Comparison of ENCODE assay signal across 22 cellular contexts in the genomic region with DNA sequence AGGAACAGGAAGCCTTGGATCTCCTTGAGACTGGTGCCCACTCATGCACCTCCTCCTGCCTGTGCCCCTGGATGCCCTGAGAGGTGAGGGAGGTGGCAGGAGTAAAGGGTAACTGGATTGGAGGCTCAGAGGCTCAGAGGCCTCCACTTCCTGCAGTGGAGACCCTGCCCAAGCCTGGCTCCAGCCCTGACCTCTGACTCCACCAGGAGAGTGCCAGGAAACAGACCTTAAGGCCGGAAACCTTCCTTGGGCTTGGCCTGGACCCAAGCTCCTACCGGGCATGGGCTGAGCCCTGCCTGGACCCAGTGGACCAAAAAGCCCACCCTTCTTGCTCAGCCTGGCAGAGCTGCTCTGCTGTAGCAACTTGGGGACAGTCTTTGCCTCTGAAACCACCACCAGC. TPM values are rescaled to one million over a fixed set of nuclear protein-coding genes. Genes with fewer than 3 reads are reported as not detected.
DNase-seq lines count a peak whose midpoint lies in the region; ATAC-seq, FAIRE-seq and TF ChIP-seq lines count a peak whose summit lies in the region.
"Had no signal": no experiment of that assay in that cellular context is flagged by ENCODE, and none has a peak within 500 bp of the region (broad histone marks: within the 10 kb centered on the region; RNA-seq: fewer than 3 reads in every experiment).

No MANE protein-coding gene starts in this region.

- no peaks in the 10 kb centered on the region for H3K36me3 ChIP-seq in endothelial cell of umbilical vein (ENCODE audit: control insufficient read depth in 2 of 2, extremely low read depth in 1 of 2, insufficient read depth in 2 of 2, low read length in 2 of 2)
- H3K36me3 ChIP-seq in transverse colon, result no peaks in the 10 kb centered on the region

- TF ChIP-seq CTCF in endothelial cell of umbilical vein (IDR thresholded peaks at IDR 0.05; ENCODE audit: extremely low read depth in 1 of 2, insufficient read depth in 1 of 2, low read depth in 1 of 2, low read length in 2 of 2), result no peak
- no peak for TF ChIP-seq CTCF in transverse colon (IDR thresholded peaks at IDR 0.05)

- dilution Hi-C loops in endothelial cell of umbilical vein (cut with MboI; ENCODE audit: extremely low pct_ligation_motif_present, low sequenced_read_pairs), result no loop called here

- no peaks in the 10 kb centered on the region for H3K9me3 Mint-ChIP-seq in naive thymus-derived CD8-positive, alpha-beta T cell
- H3K9me3 Mint-ChIP-seq: IgD-negative memory B cell had no signal

- no peak overlapping the region for H3K4me3 Mint-ChIP-seq in naive thymus-derived CD8-positive, alpha-beta T cell
- H3K4me3 Mint-ChIP-seq: IgD-negative memory B cell had no signal

- H3K36me3 Mint-ChIP-seq in naive thymus-derived CD8-positive, alpha-beta T cell, result no peaks in the 10 kb centered on the region
- H3K36me3 Mint-ChIP-seq: IgD-negative memory B cell had no signal

- DNase-seq in right cardiac atrium (peak in 1 of 3 donors; percentile 58), left cardiac atrium (no peak), endothelial cell of umbilical vein (ENCODE audit: low read depth, low spot score) (peak; percentile 47), transverse colon (no peak), SIG-M5 (lab: John Stamatoyannopoulos, UW) (no peak), kidney glomerular epithelial cell (lab: John Stamatoyannopoulos, UW) (no peak)
- DNase-seq in naive thymus-derived CD8-positive, alpha-beta T cell, result no peak
- no peak for DNase-seq in stimulated activated CD4-positive, alpha-beta T cell treated with anti-CD3 and anti-CD28 coated beads, Interleukin-4, amount 100 ng/mL, for 4 hours
- DNase-seq: 8988T, EL, GF-D8, NCI-H1694, NCI-H2081 treated with DMSO at 0.1 percent for 48 hours, NCI-H2171 treated with DMSO at 0.1 percent for 48 hours, NCI-H524 treated with DMSO at 0.1 percent for 48 hours, OCI-M1 had no signal

- peak overlapping the region in 7 of 10 donors; percentile 13 to 81 (median 61) for H3K27ac Mint-ChIP-seq in naive thymus-derived CD8-positive, alpha-beta T cell
- H3K27ac Mint-ChIP-seq: IgD-negative memory B cell had no signal

- H3K79me2 ChIP-seq in endothelial cell of umbilical vein (ENCODE audit: control insufficient read depth, insufficient read depth, low read length), result no peaks in the 10 kb centered on the region

- no peak for TF ChIP-seq EP300 in transverse colon (IDR thresholded peaks at IDR 0.05; ENCODE audit: low read depth)

- TF ChIP-seq POLR2A in endothelial cell of umbilical vein (IDR thresholded peaks at IDR 0.05; ENCODE audit: low read depth, low read length) (no peak), transverse colon (IDR thresholded peaks at IDR 0.05) (no peak)

- 56% methylated on average over 2 of the region's 2 CpGs for WGBS in right cardiac atrium
- 73% methylated on average over 2 of the region's 2 CpGs; no CpG with 5 or more reads in 1 of the 2 donors for whole genome bisulfite sequencing in transverse colon (ENCODE audit: low coverage in 1 of 2), 2 donors

- H3K4me1 ChIP-seq in right cardiac atrium (ENCODE audit: control insufficient read depth, insufficient read depth, low read length), result peaks cover 9% of the 10 kb centered on the region
- H3K4me1 ChIP-seq in endothelial cell of umbilical vein (ENCODE audit: control insufficient read depth, extremely low read depth, insufficient read depth, low read length), result peaks cover 44% of the 10 kb centered on the region
- peaks cover 5 to 16% (median 8%) of the 10 kb centered on the region in 4 donors for H3K4me1 ChIP-seq in transverse colon

- POLR2A ChIA-PET in endothelial cell of umbilical vein (lab: Charles Lee), result interaction anchor here (0.9 to 1.0 kb wide), 2 partner anchors 30 to 37 kb away, joined by 3 to 4 read pairs; no protein-coding TSS in a partner anchor
- POLR2A ChIA-PET in naive thymus-derived CD8-positive, alpha-beta T cell (lab: Charles Lee), result no interaction called here

- no peaks in the 10 kb centered on the region for H4K20me1 ChIP-seq in endothelial cell of umbilical vein (replicated peaks; ENCODE audit: control insufficient read depth, extremely low read depth, insufficient read depth, low read length)

- intact Hi-C loops in right cardiac atrium (cut with DNase I), result loop anchor here in 2 of 4 donors (10.0 kb wide), 2 partner anchors 87 to 97 kb away; no protein-coding TSS in a partner anchor
- intact Hi-C loops in left cardiac atrium (cut with DNase I), result loop anchor here (5.0 to 10.0 kb wide), 2 partner anchors 67 to 94 kb away; no protein-coding TSS in a partner anchor
- intact Hi-C loops in endothelial cell of umbilical vein (cut with micrococcal nuclease), result no loop called here
- intact Hi-C loops in transverse colon (cut with DNase I; ENCODE audit: low total_unique reads), result no loop called here

- H3K9ac ChIP-seq in endothelial cell of umbilical vein (replicated peaks; ENCODE audit: extremely low read depth, insufficient read depth, low read length), result no peak overlapping the region

- FAIRE-seq in endothelial cell of umbilical vein (lab: Jason Lieb, UNC), result peak; percentile 69
- FAIRE-seq: D721Med, HTR-8/SVneo had no signal

- no TSS peak for BruUV-seq in endothelial cell of umbilical vein (replicated peaks; lab: Mats Ljungman, UMichigan)

- H3K27me3 ChIP-seq in right cardiac atrium (ENCODE audit: control insufficient read depth, insufficient read depth) (no peaks in the 10 kb centered on the region), endothelial cell of umbilical vein (ENCODE audit: control insufficient read depth in 2 of 2, insufficient read depth in 2 of 2, low read length in 2 of 2) (no peaks in the 10 kb centered on the region), transverse colon (no peaks in the 10 kb centered on the region)

- CTCF ChIA-PET in endothelial cell of umbilical vein (lab: Charles Lee), result interaction anchor here (1.1 to 11.3 kb wide), 6 partner anchors 10 to 454 kb away, joined by 3 to 95 read pairs (median 4); partner anchors contain the start of gene HSPG2

- no peak overlapping the region for H2AFZ ChIP-seq in endothelial cell of umbilical vein (ENCODE audit: low read depth, low read length)

- H3K4me3 ChIP-seq in right cardiac atrium (ENCODE audit: low read length) (no peak overlapping the region), endothelial cell of umbilical vein (replicated peaks in 1 of 3; ENCODE audit: insufficient read depth in 1 of 3, low read depth in 1 of 3, low read length in 3 of 3) (no peak overlapping the region), transverse colon (no peak overlapping the region)

- peak; percentile 19 to 22 for ATAC-seq in right cardiac atrium
- ATAC-seq in left cardiac atrium, result no peak
- no peak for ATAC-seq in naive thymus-derived CD8-positive, alpha-beta T cell
- ATAC-seq: Right ventricle myocardium inferior had no signal

- H3K27ac ChIP-seq in right cardiac atrium (ENCODE audit: low read length) (no peak overlapping the region), endothelial cell of umbilical vein (ENCODE audit: insufficient read depth, low read depth, low read length) (peak overlapping the region; percentile 18), transverse colon (peak overlapping the region in 3 of 4 donors; percentile 8 to 30 (median 28))
- H3K27ac ChIP-seq: C4-2B had no signal

- in situ Hi-C loops in transverse colon (cut with MboI; ENCODE audit: low pct_ligation_motif_present in 1 of 4, low pct_unique_long_range_greater_than_20kb in 1 of 4, low sequenced_read_pairs in 3 of 4), result loop anchor here in 2 of 4 donors (25.0 kb wide), 2 partner anchors 99 to 274 kb away; no protein-coding TSS in a partner anchor

- no peak overlapping the region for H3K4me2 ChIP-seq in endothelial cell of umbilical vein (ENCODE audit: insufficient read depth, low read length)

- no peaks in the 10 kb centered on the region for H3K9me1 ChIP-seq in endothelial cell of umbilical vein (replicated peaks; ENCODE audit: control insufficient read depth, extremely low read depth, insufficient read depth, low read length)

- no peaks in the 10 kb centered on the region for H3K9me3 ChIP-seq in right cardiac atrium (ENCODE audit: control insufficient read depth, low read length)
- no peaks in the 10 kb centered on the region for H3K9me3 ChIP-seq in endothelial cell of umbilical vein (replicated peaks; ENCODE audit: control insufficient read depth, insufficient read depth, low read length)
- no peaks in the 10 kb centered on the region for H3K9me3 ChIP-seq in transverse colon

- peaks cover 15 to 40% (median 32%) of the 10 kb centered on the region in 4 donors for H3K4me1 Mint-ChIP-seq in naive thymus-derived CD8-positive, alpha-beta T cell

- H3K27me3 Mint-ChIP-seq in naive thymus-derived CD8-positive, alpha-beta T cell, result peaks cover 0 to 5% (median 0%) of the 10 kb centered on the region in 5 donors

RNA-seq across cellular contexts. Expression of gene CELA3B, which starts 15.0 kb away (rescaled TPM):
- under 1 TPM in 1 of 4 donors, not detected in 3; 0.53 TPM for total RNA-seq in right cardiac atrium
- 0.09 TPM for polyA plus RNA-seq in right cardiac atrium
- total RNA-seq in left cardiac atrium, result not detected
- total RNA-seq in endothelial cell of umbilical vein, result 0.48 TPM in 1 of 2 replicates, not detected in the other
- polyA plus RNA-seq in endothelial cell of umbilical vein, result 0.30 and 0.32 TPM in 2 replicates
- 0.10 and 0.20 TPM in 2 replicates for polyA plus RNA-seq in endothelial cell of umbilical vein (2011; cell fraction: cytosol; rRNA removed)
- polyA plus RNA-seq in endothelial cell of umbilical vein (2011; cell fraction: nucleus; rRNA removed), result 0.25 and 0.29 TPM in 2 replicates
- polyA plus RNA-seq in endothelial cell of umbilical vein (2012), result not detected in 2 replicates
- polyA minus RNA-seq in endothelial cell of umbilical vein, result 0.39 TPM in 1 of 2 replicates, not detected in the other
- not detected for polyA minus RNA-seq in endothelial cell of umbilical vein (2011; cell fraction: cytosol; rRNA and poly(A)+ RNA removed)
- polyA minus RNA-seq in endothelial cell of umbilical vein (2011; cell fraction: nucleus; rRNA and poly(A)+ RNA removed), result 1.5 TPM in 1 of 2 replicates, not detected in the other
- total RNA-seq in naive thymus-derived CD8-positive, alpha-beta T cell, result not detected
- not detected for polyA plus RNA-seq in naive thymus-derived CD8-positive, alpha-beta T cell
- total RNA-seq in transverse colon, result not detected
- total RNA-seq: H4, Right ventricle myocardium inferior had no signal
- polyA plus RNA-seq: IgD-negative memory B cell had no signal

RNA-seq across cellular contexts. Expression of gene HSPG2, which starts 24.7 kb away (rescaled TPM):
- total RNA-seq in right cardiac atrium (100 to 1,000 TPM; 320 to 659 (median 492) TPM), left cardiac atrium (100 to 1,000 TPM; 307 to 608 TPM), endothelial cell of umbilical vein (3,499 and 3,960 TPM in 2 replicates), transverse colon (100 to 1,000 TPM; 107 to 343 (median 228) TPM)
- polyA plus RNA-seq in right cardiac atrium (257 TPM), endothelial cell of umbilical vein (734 and 849 TPM in 2 replicates)
- 751 and 1,165 TPM in 2 replicates for polyA plus RNA-seq in endothelial cell of umbilical vein (2011; cell fraction: cytosol; rRNA removed)
- polyA plus RNA-seq in endothelial cell of umbilical vein (2011; cell fraction: nucleus; rRNA removed), result 1,616 and 1,967 TPM in 2 replicates
- 1,500 and 2,412 TPM in 2 replicates for polyA plus RNA-seq in endothelial cell of umbilical vein (2012)
- 1,494 and 1,598 TPM in 2 replicates for polyA minus RNA-seq in endothelial cell of umbilical vein
- 16.5 TPM for polyA minus RNA-seq in endothelial cell of umbilical vein (2011; cell fraction: cytosol; rRNA and poly(A)+ RNA removed)
- 1,216 and 2,140 TPM in 2 replicates for polyA minus RNA-seq in endothelial cell of umbilical vein (2011; cell fraction: nucleus; rRNA and poly(A)+ RNA removed)
- total RNA-seq in naive thymus-derived CD8-positive, alpha-beta T cell, result 1 to 10 TPM; 6.4 to 7.2 TPM
- polyA plus RNA-seq in naive thymus-derived CD8-positive, alpha-beta T cell, result under 1 TPM in 2 of 3 donors, not detected in 1; 0.46 to 0.76 TPM

RNA-seq across cellular contexts. Expression of gene CELA3A, which starts 39.7 kb away (rescaled TPM):
- total RNA-seq in right cardiac atrium (under 1 TPM in 1 of 4 donors, not detected in 3; 0.86 TPM), left cardiac atrium (not detected), endothelial cell of umbilical vein (not detected in 2 replicates), transverse colon (not detected)
- polyA plus RNA-seq in right cardiac atrium (not detected), endothelial cell of umbilical vein (0.35 TPM in 1 of 2 replicates, not detected in the other)
- polyA plus RNA-seq in endothelial cell of umbilical vein (2011; cell fraction: cytosol; rRNA removed), result 0.16 and 0.43 TPM in 2 replicates
- 0.26 TPM in 1 of 2 replicates, not detected in the other for polyA plus RNA-seq in endothelial cell of umbilical vein (2011; cell fraction: nucleus; rRNA removed)
- polyA plus RNA-seq in endothelial cell of umbilical vein (2012), result not detected in 2 replicates
- not detected in 2 replicates for polyA minus RNA-seq in endothelial cell of umbilical vein
- not detected for polyA minus RNA-seq in endothelial cell of umbilical vein (2011; cell fraction: cytosol; rRNA and poly(A)+ RNA removed)
- not detected in 2 replicates for polyA minus RNA-seq in endothelial cell of umbilical vein (2011; cell fraction: nucleus; rRNA and poly(A)+ RNA removed)
- total RNA-seq in naive thymus-derived CD8-positive, alpha-beta T cell, result not detected
- not detected for polyA plus RNA-seq in naive thymus-derived CD8-positive, alpha-beta T cell
- total RNA-seq: H4, Right ventricle myocardium inferior had no signal
- polyA plus RNA-seq: IgD-negative memory B cell had no signal

Comparison
In these comparisons a context has a peak if more than half of its experiments do, and no peak if none do; other contexts are left out.
1. ATAC-seq: peak in right cardiac atrium (2 of 2); none in left cardiac atrium (0 of 2) and naive thymus-derived CD8-positive, alpha-beta T cell (0 of 2).
2. RNA of gene HSPG2, which starts 24.7 kb away (total RNA-seq): 3,499 to 3,960 TPM in endothelial cell of umbilical vein, 307 to 608 TPM in left cardiac atrium, 320 to 659 TPM in right cardiac atrium and 107 to 343 TPM in transverse colon; 6.4 to 7.2 TPM in naive thymus-derived CD8-positive, alpha-beta T cell; every median in the first group is over 10 times any median in the second.
3. intact Hi-C loops: an anchor here in left cardiac atrium (5.0 to 10.0 kb wide); none called in endothelial cell of umbilical vein and transverse colon.